Comparison of ENCODE assay signal across 7 cellular contexts in the genomic region with DNA sequence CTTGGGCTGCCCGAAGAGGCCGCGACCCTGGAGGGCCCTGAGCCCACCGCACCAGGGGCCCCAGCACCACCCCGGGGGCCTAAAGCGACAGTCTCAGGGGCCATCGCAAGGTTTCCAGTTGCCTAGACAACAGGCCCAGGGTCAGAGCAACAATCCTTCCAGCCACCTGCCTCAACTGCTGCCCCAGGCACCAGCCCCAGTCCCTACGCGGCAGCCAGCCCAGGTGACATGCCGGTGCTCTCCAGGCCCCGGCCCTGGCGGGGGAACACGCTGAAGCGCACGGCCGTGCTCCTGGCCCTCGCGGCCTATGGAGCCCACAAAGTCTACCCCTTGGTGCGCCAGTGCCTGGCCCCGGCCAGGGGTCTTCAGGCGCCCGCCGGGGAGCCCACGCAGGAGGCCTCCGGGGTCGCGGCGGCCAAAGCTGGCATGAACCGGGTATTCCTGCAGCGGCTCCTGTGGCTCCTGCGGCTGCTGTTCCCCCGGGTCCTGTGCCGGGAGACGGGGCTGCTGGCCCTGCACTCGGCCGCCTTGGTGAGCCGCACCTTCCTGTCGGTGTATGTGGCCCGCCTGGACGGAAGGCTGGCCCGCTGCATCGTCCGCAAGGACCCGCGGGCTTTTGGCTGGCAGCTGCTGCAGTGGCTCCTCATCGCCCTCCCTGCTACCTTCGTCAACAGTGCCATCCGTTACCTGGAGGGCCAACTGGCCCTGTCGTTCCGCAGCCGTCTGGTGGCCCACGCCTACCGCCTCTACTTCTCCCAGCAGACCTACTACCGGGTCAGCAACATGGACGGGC. TPM values are rescaled to one million over a fixed set of nuclear protein-coding genes. Genes with fewer than 3 reads are reported as not detected.
A peak's percentile ranks its signal among the peaks of the same experiment; 100 is the strongest.
DNase-seq lines count a peak whose midpoint lies in the region; ATAC-seq, FAIRE-seq and TF ChIP-seq lines count a peak whose summit lies in the region.

No MANE protein-coding gene starts in this region.

- peak overlapping the region; percentile 50; the same call in 1 of the 2 replicates for H3K9ac ChIP-seq in GM12878 (ENCODE audit: control insufficient read depth, insufficient read depth, low read length)

- TF ChIP-seq CTCF in GM12878 (IDR thresholded peaks at IDR 0.05 in 2 of 3, conservative IDR thresholded peaks at IDR 0.05 in 1 of 3; ENCODE audit: control insufficient read depth in 2 of 3, extremely low read depth in 1 of 3, insufficient read depth in 1 of 3, low read depth in 3 of 3, low read length in 3 of 3) = no peak

- SMC1A ChIA-PET in GM12878 (lab: Charles Lee; ENCODE audit: uncharacterized antibody, unreplicated experiment) = no interaction called here

- H3K9me3 ChIP-seq in GM12878 (replicated peaks; ENCODE audit: control insufficient read depth, insufficient read depth, low read length) (no peaks in the 10 kb centered on the region; the same call in 2 of the 3 replicates), mesodermal cell (ENCODE audit: control insufficient read depth, low read length) (no peaks in the 10 kb centered on the region)

- H3K36me3 ChIP-seq in GM12878 (ENCODE audit: control insufficient read depth in 2 of 2, insufficient read depth in 2 of 2, low read length in 1 of 2) (peaks cover 0 to 2% of the 10 kb centered on the region in 2 experiments; a peak in 1 of 4 replicates), mesodermal cell (ENCODE audit: control insufficient read depth, insufficient read depth, low read length) (peaks cover 25% of the 10 kb centered on the region)

- FAIRE-seq in GM12878 (lab: Jason Lieb, UNC) = no peak

- H3K4me2 ChIP-seq in GM12878 (ENCODE audit: control insufficient read depth, insufficient read depth) = peak overlapping the region; percentile 71

- H3K4me1 ChIP-seq in GM12878 (ENCODE audit: control insufficient read depth, insufficient read depth, low read length) (peaks cover 30% of the 10 kb centered on the region), mesodermal cell (ENCODE audit: control insufficient read depth, insufficient read depth, low read length, poor library complexity, severe bottlenecking) (peaks cover 21% of the 10 kb centered on the region)

- H3K27ac ChIP-seq in GM12878 (ENCODE audit: control insufficient read depth, insufficient read depth) (peak overlapping the region; percentile 64), mesodermal cell (ENCODE audit: low read depth, low read length, severe bottlenecking) (peak overlapping the region; percentile 86)

- DNase-seq in GM12878 (ENCODE audit: low read depth, low spot score) (no peak), COR-L47 (lab: John Stamatoyannopoulos, UW) (no peak), NCI-H774 (lab: John Stamatoyannopoulos, UW) (no peak), AG08396 (ENCODE audit: low spot score) (no peak)

- TF ChIP-seq RAD21 in GM12878 (IDR thresholded peaks at IDR 0.05; ENCODE audit: insufficient read depth, low read depth, low read length) = no peak

- peaks cover 17% of the 10 kb centered on the region for H3K79me2 ChIP-seq in GM12878 (ENCODE audit: control insufficient read depth, insufficient read depth, low read length)

- H3K4me3 ChIP-seq in GM12878 = peak overlapping the region; percentile 63; the same call in 1 of the 2 replicates
- H3K4me3 ChIP-seq in mesodermal cell (ENCODE audit: extremely low read depth, insufficient read depth, low read length, poor library complexity, severe bottlenecking) = peak overlapping the region; percentile 63

- TF ChIP-seq POLR2A in GM12878 (IDR thresholded peaks at IDR 0.05; ENCODE audit: low read depth, low read length) = no peak

- TF ChIP-seq EP300 in GM12878 (IDR thresholded peaks at IDR 0.05; ENCODE audit: borderline replicate concordance in 1 of 2, control insufficient read depth in 1 of 2, low read depth in 2 of 2, low read length in 2 of 2) = no peak

- no peak overlapping the region for H2AFZ ChIP-seq in GM12878 (ENCODE audit: control insufficient read depth, low read depth, low read length)

- CTCF ChIA-PET in GM12878 (lab: Yijun Ruan, JAX) = no interaction called here

- H3K27me3 ChIP-seq in GM12878 (replicated peaks in 1 of 2; ENCODE audit: control insufficient read depth in 2 of 2, insufficient read depth in 2 of 2, low read length in 1 of 2) = no peaks in the 10 kb centered on the region

- ATAC-seq in GM18858 (IDR thresholded peaks at IDR 0.05; ENCODE audit: unreplicated experiment) = peak; percentile 4
- ATAC-seq in HG03432 (IDR thresholded peaks at IDR 0.05; ENCODE audit: unreplicated experiment) = peak; percentile 0
- ATAC-seq in GM12878 = peak; percentile 3

- intact Hi-C loops in GM12878 (cut with micrococcal nuclease; ENCODE audit: unreplicated experiment) = no loop called here

- RAD21 ChIA-PET in GM12878 (lab: Charles Lee; ENCODE audit: unreplicated experiment) = no interaction called here

- in situ Hi-C loops in GM12878 (cut with MboI) = no loop called here

- 77% methylated on average over 55 of the region's 55 CpGs for whole genome bisulfite sequencing in GM12878 (ENCODE audit: insufficient coverage, insufficient replicate concordance, low lambda C conversion rate, missing lambda C conversion rate)
- WGBS in mesodermal cell (ENCODE audit: insufficient coverage in 2 of 2), 2 experiments = 79 to 87% methylated on average over 20 to 46 of the region's 55 CpGs

- POLR2A ChIA-PET in GM12878 (lab: Charles Lee) = no interaction called here

- no peaks in the 10 kb centered on the region for H4K20me1 ChIP-seq in GM12878 (ENCODE audit: control insufficient read depth, insufficient read depth)

- BruUV-seq in GM12878 (replicated peaks; lab: Mats Ljungman, UMichigan) = TSS peak; percentile 67

RNA-seq across cellular contexts. Expression of gene ABCD1, which starts 0.6 kb away (rescaled TPM):
- total RNA-seq in GM12878 (2013; cell fraction: nucleolus; rRNA removed) = 10.6 and 14.9 TPM in 2 replicates
- total RNA-seq in GM12878 (2014; rRNA removed) (3.8 and 5.1 TPM in 2 replicates), GM12878 (2014; rRNA removed; fragmentation: Illumina TruSeq; extraction: Trizol) (1.4 and 1.8 TPM in 2 replicates), GM12878 (2021) (6.5 and 6.8 TPM in 2 replicates)
- polyA plus RNA-seq in GM12878 (2011; ENCODE audit: low read depth) = 1.9 TPM
- polyA plus RNA-seq in GM12878 (2011; rRNA removed) (0.55 and 1.3 TPM in 2 replicates), GM12878 (2014; fragmentation: Illumina TruSeq; extraction: Trizol) (0.19 and 0.96 TPM in 2 replicates), GM12878 (2014; fragmentation: Nextera tagmentation; extraction: Ambion mirVana) (under 1 TPM; 0.13 to 0.35 TPM), GM12878 (2014; rRNA removed) (3.9 and 5.1 TPM in 2 replicates), GM12878 (2016; fragmentation: Nextera tagmentation; extraction: Ambion mirVana) (1 to 10 TPM; 1.4 to 1.6 TPM)
- 1.6 and 1.9 TPM in 2 replicates for polyA plus RNA-seq in GM12878 (2011; cell fraction: cytosol; rRNA removed)
- polyA plus RNA-seq in GM12878 (2011; cell fraction: nucleus; rRNA removed) = 8.1 and 9.6 TPM in 2 replicates
- polyA plus RNA-seq in GM12878 (2012) = 3.9 and 4.1 TPM in 2 replicates
- 2.3 and 4.7 TPM in 2 replicates for polyA minus RNA-seq in GM12878 (2011; rRNA and poly(A)+ RNA removed)
- 2.3 and 2.5 TPM in 2 replicates for polyA minus RNA-seq in GM12878 (2011; cell fraction: cytosol; rRNA and poly(A)+ RNA removed)
- polyA minus RNA-seq in GM12878 (2011; cell fraction: nucleus; rRNA and poly(A)+ RNA removed) = 6.9 and 13.2 TPM in 2 replicates
- 12.0 TPM for polyA plus RNA-seq in mesodermal cell (2013, experiment 1 of 2)
- polyA plus RNA-seq in mesodermal cell (2013, experiment 2 of 2) = 7.6 TPM

RNA-seq across cellular contexts. Expression of gene BCAP31, which starts 1.0 kb away (rescaled TPM):
- total RNA-seq in GM12878 (2013; cell fraction: nucleolus; rRNA removed) = 51.0 and 52.3 TPM in 2 replicates
- total RNA-seq in GM12878 (2014; rRNA removed) (62.7 and 72.8 TPM in 2 replicates), GM12878 (2014; rRNA removed; fragmentation: Illumina TruSeq; extraction: Trizol) (61.5 and 63.1 TPM in 2 replicates), GM12878 (2021) (104 and 109 TPM in 2 replicates)
- 105 TPM for polyA plus RNA-seq in GM12878 (2011; ENCODE audit: low read depth)
- polyA plus RNA-seq in GM12878 (2011; rRNA removed) (52.8 and 82.4 TPM in 2 replicates), GM12878 (2014; fragmentation: Illumina TruSeq; extraction: Trizol) (73.4 and 78.7 TPM in 2 replicates), GM12878 (2014; fragmentation: Nextera tagmentation; extraction: Ambion mirVana) (100 to 1,000 TPM; 201 to 246 TPM), GM12878 (2014; rRNA removed) (71.3 and 79.4 TPM in 2 replicates), GM12878 (2016; fragmentation: Nextera tagmentation; extraction: Ambion mirVana) (100 to 1,000 TPM; 163 to 166 TPM)
- polyA plus RNA-seq in GM12878 (2011; cell fraction: cytosol; rRNA removed) = 80.8 and 95.5 TPM in 2 replicates
- 56.0 and 56.2 TPM in 2 replicates for polyA plus RNA-seq in GM12878 (2011; cell fraction: nucleus; rRNA removed)
- polyA plus RNA-seq in GM12878 (2012) = 91.6 and 145 TPM in 2 replicates
- 80.5 and 90.3 TPM in 2 replicates for polyA minus RNA-seq in GM12878 (2011; rRNA and poly(A)+ RNA removed)
- 25.3 and 32.3 TPM in 2 replicates for polyA minus RNA-seq in GM12878 (2011; cell fraction: cytosol; rRNA and poly(A)+ RNA removed)
- polyA minus RNA-seq in GM12878 (2011; cell fraction: nucleus; rRNA and poly(A)+ RNA removed) = 14.9 and 28.0 TPM in 2 replicates
- polyA plus RNA-seq in mesodermal cell (2013, experiment 1 of 2) = 174 TPM
- polyA plus RNA-seq in mesodermal cell (2013, experiment 2 of 2) = 145 TPM

RNA-seq across cellular contexts. Expression of gene SLC6A8, which starts 37.5 kb away (rescaled TPM):
- total RNA-seq in GM12878 (2013; cell fraction: nucleolus; rRNA removed) = 1.2 and 1.4 TPM in 2 replicates
- total RNA-seq in GM12878 (2014; rRNA removed) = not detected in 2 replicates
- total RNA-seq in GM12878 (2014; rRNA removed; fragmentation: Illumina TruSeq; extraction: Trizol) = not detected in 2 replicates
- 0.29 and 0.72 TPM in 2 replicates for total RNA-seq in GM12878 (2021)
- polyA plus RNA-seq in GM12878 (2011; ENCODE audit: low read depth) = 0.75 TPM
- 0.23 and 0.30 TPM in 2 replicates for polyA plus RNA-seq in GM12878 (2011; rRNA removed)
- polyA plus RNA-seq in GM12878 (2011; cell fraction: cytosol; rRNA removed) = 0.32 and 0.57 TPM in 2 replicates
- 1.4 and 2.3 TPM in 2 replicates for polyA plus RNA-seq in GM12878 (2011; cell fraction: nucleus; rRNA removed)
- polyA plus RNA-seq in GM12878 (2012) = 2.0 TPM in 2 replicates
- polyA plus RNA-seq in GM12878 (2014; fragmentation: Illumina TruSeq; extraction: Trizol) = 0.01 TPM in 1 of 2 replicates, not detected in the other
- polyA plus RNA-seq in GM12878 (2014; fragmentation: Nextera tagmentation; extraction: Ambion mirVana) = not detected
- polyA plus RNA-seq in GM12878 (2014; rRNA removed) = 0.06 TPM in 1 of 2 replicates, not detected in the other
- polyA plus RNA-seq in GM12878 (2016; fragmentation: Nextera tagmentation; extraction: Ambion mirVana) = under 1 TPM in 1 of 2 experiments, not detected in 1; 0.10 TPM
- polyA minus RNA-seq in GM12878 (2011; rRNA and poly(A)+ RNA removed) = 0.22 and 0.67 TPM in 2 replicates
- 1.2 and 1.4 TPM in 2 replicates for polyA minus RNA-seq in GM12878 (2011; cell fraction: cytosol; rRNA and poly(A)+ RNA removed)
- polyA minus RNA-seq in GM12878 (2011; cell fraction: nucleus; rRNA and poly(A)+ RNA removed) = 0.12 and 0.48 TPM in 2 replicates
- 41.5 TPM for polyA plus RNA-seq in mesodermal cell (2013, experiment 1 of 2)
- polyA plus RNA-seq in mesodermal cell (2013, experiment 2 of 2) = 37.1 TPM

RNA-seq across cellular contexts. Expression of gene PLXNB3, which starts 38.8 kb away (rescaled TPM):
- 0.31 TPM in 1 of 2 replicates, not detected in the other for total RNA-seq in GM12878 (2013; cell fraction: nucleolus; rRNA removed)
- total RNA-seq in GM12878 (2014; rRNA removed) = not detected in 2 replicates
- total RNA-seq in GM12878 (2014; rRNA removed; fragmentation: Illumina TruSeq; extraction: Trizol) = not detected in 2 replicates
- total RNA-seq in GM12878 (2021) = 0.21 and 0.53 TPM in 2 replicates
- polyA plus RNA-seq in GM12878 (2011; ENCODE audit: low read depth) = 0.31 TPM
- polyA plus RNA-seq in GM12878 (2011; rRNA removed) = 0.14 and 0.20 TPM in 2 replicates
- polyA plus RNA-seq in GM12878 (2011; cell fraction: cytosol; rRNA removed) = 0.09 and 0.38 TPM in 2 replicates
- 3.5 and 3.7 TPM in 2 replicates for polyA plus RNA-seq in GM12878 (2011; cell fraction: nucleus; rRNA removed)
- polyA plus RNA-seq in GM12878 (2012) = 0.19 and 0.79 TPM in 2 replicates
- 0.18 TPM in 1 of 2 replicates, not detected in the other for polyA plus RNA-seq in GM12878 (2014; fragmentation: Illumina TruSeq; extraction: Trizol)
- polyA plus RNA-seq in GM12878 (2014; fragmentation: Nextera tagmentation; extraction: Ambion mirVana) = not detected
- 0.62 and 0.68 TPM in 2 replicates for polyA plus RNA-seq in GM12878 (2014; rRNA removed)
- polyA plus RNA-seq in GM12878 (2016; fragmentation: Nextera tagmentation; extraction: Ambion mirVana) = under 1 TPM; 0.06 to 0.43 TPM
- 0.82 TPM in 1 of 2 replicates, not detected in the other for polyA minus RNA-seq in GM12878 (2011; rRNA and poly(A)+ RNA removed)
- polyA minus RNA-seq in GM12878 (2011; cell fraction: cytosol; rRNA and poly(A)+ RNA removed) = 0.94 TPM in 1 of 2 replicates, not detected in the other
- polyA minus RNA-seq in GM12878 (2011; cell fraction: nucleus; rRNA and poly(A)+ RNA removed) = 0.36 and 0.48 TPM in 2 replicates
- polyA plus RNA-seq in mesodermal cell (2013, experiment 1 of 2) = 4.5 TPM
- polyA plus RNA-seq in mesodermal cell (2013, experiment 2 of 2) = 3.8 TPM

RNA-seq across cellular contexts. Expression of gene PNCK, which starts 51.6 kb away (rescaled TPM):
- 0.66 and 1.4 TPM in 2 replicates for total RNA-seq in GM12878 (2013; cell fraction: nucleolus; rRNA removed)
- total RNA-seq in GM12878 (2014; rRNA removed) = not detected in 2 replicates
- total RNA-seq in GM12878 (2014; rRNA removed; fragmentation: Illumina TruSeq; extraction: Trizol) = not detected in 2 replicates
- 0.21 TPM in 1 of 2 replicates, not detected in the other for total RNA-seq in GM12878 (2021)
- polyA plus RNA-seq in GM12878 (2011; ENCODE audit: low read depth) = 0.29 TPM
- polyA plus RNA-seq in GM12878 (2011; rRNA removed) = 0.40 and 0.67 TPM in 2 replicates
- 0.70 and 0.87 TPM in 2 replicates for polyA plus RNA-seq in GM12878 (2011; cell fraction: cytosol; rRNA removed)
- polyA plus RNA-seq in GM12878 (2011; cell fraction: nucleus; rRNA removed) = 4.1 and 6.0 TPM in 2 replicates
- 0.51 and 1.2 TPM in 2 replicates for polyA plus RNA-seq in GM12878 (2012)
- 0.54 TPM in 1 of 2 replicates, not detected in the other for polyA plus RNA-seq in GM12878 (2014; fragmentation: Illumina TruSeq; extraction: Trizol)
- not detected for polyA plus RNA-seq in GM12878 (2014; fragmentation: Nextera tagmentation; extraction: Ambion mirVana)
- not detected in 2 replicates for polyA plus RNA-seq in GM12878 (2014; rRNA removed)
- polyA plus RNA-seq in GM12878 (2016; fragmentation: Nextera tagmentation; extraction: Ambion mirVana) = not detected
- polyA minus RNA-seq in GM12878 (2011; rRNA and poly(A)+ RNA removed) = 0.26 and 0.59 TPM in 2 replicates
- not detected in 2 replicates for polyA minus RNA-seq in GM12878 (2011; cell fraction: cytosol; rRNA and poly(A)+ RNA removed)
- 0.48 and 0.67 TPM in 2 replicates for polyA minus RNA-seq in GM12878 (2011; cell fraction: nucleus; rRNA and poly(A)+ RNA removed)
- 0.66 TPM for polyA plus RNA-seq in mesodermal cell (2013, experiment 1 of 2)
- 1.2 TPM for polyA plus RNA-seq in mesodermal cell (2013, experiment 2 of 2)
